In the genomic region with DNA sequence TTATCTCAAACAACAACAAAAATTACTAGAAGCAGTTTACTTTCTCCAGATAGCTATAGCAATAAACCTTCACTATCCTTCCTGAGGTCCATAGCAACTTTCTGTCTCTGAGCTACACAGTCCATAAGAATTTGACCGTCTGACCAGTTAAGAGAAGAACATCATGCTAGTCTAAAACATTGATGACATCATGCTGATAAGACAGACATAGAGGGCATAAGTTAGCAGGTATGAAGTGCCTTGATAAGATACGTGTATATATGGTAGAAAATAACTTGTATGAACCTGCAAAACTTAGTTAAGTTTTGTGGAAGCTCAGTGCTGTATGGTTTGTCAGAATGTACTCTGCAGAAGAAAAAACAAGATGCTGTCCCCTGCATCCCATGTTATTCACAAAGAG, we compare ENCODE assay signal across 33 cellular contexts.
"Had no signal": no experiment of that assay in that cellular context is flagged by ENCODE, and none has a peak within 500 bp of the region (broad histone marks: within the 10 kb centered on the region; RNA-seq: fewer than 3 reads in every experiment).

No MANE protein-coding gene starts in this region.

- FAIRE-seq: astrocyte, bronchial epithelial cell had no signal

- H3K4me1 ChIP-seq: adrenal gland, ascending aorta, breast epithelium had no signal

- H3K9me3 ChIP-seq: adrenal gland, ascending aorta, body of pancreas, breast epithelium had no signal

- H3K27ac ChIP-seq: adrenal gland, ascending aorta, body of pancreas, brain microvascular endothelial cell, breast epithelium, cardiac muscle cell had no signal

- H3K36me3 ChIP-seq: adrenal gland, ascending aorta, brain microvascular endothelial cell, breast epithelium, cardiac muscle cell had no signal

- ATAC-seq: activated naive CD4-positive, alpha-beta T cell treated with anti-CD3 and anti-CD28 coated beads, Interleukin-2, amount 50 U/mL, for 72 hours; activated naive CD8-positive, alpha-beta T cell treated with anti-CD3 and anti-CD28 coated beads, Interleukin-2, amount 50 U/mL, for 24 hours; activated T-cell treated with anti-CD3 and anti-CD28 coated beads, Interleukin-2, amount 50 U/mL, for 4 hours; activated T-cell treated with anti-CD3 and anti-CD28 coated beads, Interleukin-2, amount 50 U/mL, for 72 hours; activated T-helper 17 cell treated with anti-CD3 and anti-CD28 coated beads, Interleukin-2, amount 50 U/mL, for 72 hours; body of pancreas had no signal

- H3K27me3 ChIP-seq: adrenal gland, ascending aorta, body of pancreas, brain microvascular endothelial cell, breast epithelium, cardiac muscle cell had no signal

- H3K4me3 ChIP-seq: adrenal gland, ascending aorta, body of pancreas, breast epithelium, cardiac muscle cell had no signal

- DNase-seq: activated effector memory CD4-positive, alpha-beta T cell treated with anti-CD3 and anti-CD28 coated beads, Interleukin-2, amount 50 U/mL, for 16 hours; activated effector memory CD4-positive, alpha-beta T cell treated with Interleukin-2 at 50 U/mL for 16 hours; activated gamma-delta T cell; activated gamma-delta T cell treated with Interleukin-2 at 50 U/mL for 16 hours; activated naive CD4-positive, alpha-beta T cell; activated naive CD4-positive, alpha-beta T cell treated with anti-CD3 and anti-CD28 coated beads for 36 hours; activated naive CD4-positive, alpha-beta T cell treated with anti-CD3 and anti-CD28 coated beads, Interleukin-2, amount 10 ng/mL, durations not matched to agents 7 days and 5 days; activated naive CD4-positive, alpha-beta T cell treated with anti-CD3 and anti-CD28 coated beads, Interleukin-2, amount 50 U/mL, for 16 hours; activated naive CD4-positive, alpha-beta T cell treated with Interleukin-2 at 50 U/mL for 16 hours; activated naive CD8-positive, alpha-beta T cell treated with anti-CD3 and anti-CD28 coated beads for 36 hours; activated naive CD8-positive, alpha-beta T cell treated with anti-CD3 and anti-CD28 coated beads, Interleukin-2, amount 10 ng/mL, durations not matched to agents 7 days and 5 days; activated naive CD8-positive, alpha-beta T cell treated with anti-CD3 and anti-CD28 coated beads, Interleukin-2, amount 50 U/mL, for 24 hours; activated T-cell treated with anti-CD3 and anti-CD28 coated beads, Interleukin-2, amount 50 U/mL, for 24 hours; activated T-cell treated with anti-CD3 and anti-CD28 coated beads, Interleukin-2, amount 50 U/mL, for 4 hours; activated T-cell treated with anti-CD3 and anti-CD28 coated beads, Interleukin-2, amount 50 U/mL, for 48 hours; activated T-cell treated with anti-CD3 and anti-CD28 coated beads, Interleukin-2, amount 50 U/mL, for 72 hours; adrenal gland; amniotic stem cell; amygdala; anterior cingulate cortex; aorta; body of pancreas; brain microvascular endothelial cell; caudate nucleus; central memory CD4-positive, alpha-beta T cell; cerebellar nuclear complex had no signal
